Comparison of ENCODE assay signal across 10 cellular contexts in the genomic region with DNA sequence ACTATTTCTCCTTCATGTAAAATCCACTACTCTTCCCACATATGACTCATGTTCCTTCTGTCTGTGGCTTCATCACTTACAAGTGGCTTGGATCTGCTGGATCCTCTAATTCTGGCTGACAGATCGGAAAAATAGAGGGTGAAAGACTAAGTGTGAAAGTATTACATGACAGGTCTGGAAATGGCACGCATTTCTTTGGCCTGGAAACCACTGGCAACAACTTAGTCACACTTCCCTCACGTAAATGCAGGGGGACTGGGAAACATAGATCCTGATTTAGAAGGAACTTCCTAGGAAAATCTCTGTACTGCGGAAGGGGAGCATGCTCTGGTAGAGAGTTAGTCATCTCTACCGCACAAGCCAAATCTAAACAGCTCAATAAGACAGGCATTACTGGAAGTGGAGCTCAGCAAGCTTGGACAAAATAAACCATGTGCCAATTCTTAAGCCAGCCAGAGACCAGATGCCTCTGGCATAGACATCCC.
DNase-seq lines count a peak whose midpoint lies in the region; ATAC-seq and TF ChIP-seq lines count a peak whose summit lies in the region.
"Had no signal": no experiment of that assay in that cellular context is flagged by ENCODE, and none has a peak within 500 bp of the region (broad histone marks: within the 10 kb centered on the region; RNA-seq: fewer than 3 reads in every experiment).

No MANE protein-coding gene starts in this region.

- peaks cover 6% of the 10 kb centered on the region for H3K4me1 Mint-ChIP-seq in GM23338
- no peaks in the 10 kb centered on the region for H3K4me1 Mint-ChIP-seq in WTC11

- H3K4me3 Mint-ChIP-seq in GM23338, result no peak overlapping the region
- H3K4me3 Mint-ChIP-seq in WTC11, result no peak overlapping the region

- POLR2A ChIA-PET in WTC11 (lab: Charles Lee), result no interaction called here

- H3K4me2 ChIP-seq in GM23338, result no peak overlapping the region

- peak overlapping the region; percentile 59 for H2AFZ ChIP-seq in GM23338

- DNase-seq in GM23338 (ENCODE audit: low spot score) (no peak), glomerular endothelial cell (ENCODE audit: extremely low read depth, low read depth, low spot score) (peak; percentile 56), skeletal muscle cell (ENCODE audit: low read depth) (peak; percentile 99), WTC11 (ENCODE audit: low spot score) (no peak), NCI-H774 (lab: John Stamatoyannopoulos, UW) (no peak), NCI-H748 treated with DMSO at 0.1 percent for 48 hours (lab: John Stamatoyannopoulos, UW) (no peak)
- DNase-seq: stimulated activated CD4-positive, alpha-beta T cell treated with anti-CD3 and anti-CD28 coated beads, Interleukin-4, amount 100 ng/mL, for 4 hours had no signal

- 0 out of 2 replicates have a peak, but pooled peaks cover 3% of the 10 kb centered on the region for H3K4me1 ChIP-seq in GM23338 (ENCODE audit: insufficient read depth)

- H3K9me3 Mint-ChIP-seq in GM23338 (no peaks in the 10 kb centered on the region), WTC11 (no peaks in the 10 kb centered on the region)

- H3K4me3 ChIP-seq in GM23338, result no peak overlapping the region
- H3K4me3 ChIP-seq in WI38 (ENCODE audit: low read depth, low read length), result peak overlapping the region; percentile 19; the same call in 1 of the 2 replicates
- no peak overlapping the region for H3K4me3 ChIP-seq in skeletal muscle cell (ENCODE audit: low read depth, low read length)

- no peaks in the 10 kb centered on the region for H3K27me3 Mint-ChIP-seq in GM23338 (ENCODE audit: insufficient read depth, low read depth, poor library complexity)
- H3K27me3 Mint-ChIP-seq in WTC11 (ENCODE audit: low read depth), result no peaks in the 10 kb centered on the region

- H3K27ac ChIP-seq in GM23338 (ENCODE audit: low read depth), result no peak overlapping the region
- H3K27ac ChIP-seq: HL-60 had no signal

- no peaks in the 10 kb centered on the region for H3K36me3 Mint-ChIP-seq in GM23338 (ENCODE audit: low read depth)
- no peaks in the 10 kb centered on the region for H3K36me3 Mint-ChIP-seq in WTC11

- H3K79me2 ChIP-seq in GM23338 (replicated peaks; ENCODE audit: insufficient read depth), result no peaks in the 10 kb centered on the region

- H3K36me3 ChIP-seq in GM23338 (ENCODE audit: insufficient read depth), result no peaks in the 10 kb centered on the region

- H4K20me1 ChIP-seq in GM23338 (replicated peaks; ENCODE audit: insufficient read depth), result no peaks in the 10 kb centered on the region

- no peak overlapping the region for H3K27ac Mint-ChIP-seq in GM23338
- H3K27ac Mint-ChIP-seq in WTC11, result no peak overlapping the region

- no peak for TF ChIP-seq CTCF in GM23338 (conservative IDR thresholded peaks at IDR 0.05; ENCODE audit: low read depth in 2 of 2)
- no peak for TF ChIP-seq CTCF in WI38 (IDR thresholded peaks at IDR 0.05; ENCODE audit: low read depth, low read length)
- no peak for TF ChIP-seq CTCF in WTC11 (IDR thresholded peaks at IDR 0.05)

- no peak for ATAC-seq in GM23338
- no peak for ATAC-seq in HG03354 (IDR thresholded peaks at IDR 0.05; ENCODE audit: poor library complexity, severe bottlenecking, unreplicated experiment)
- ATAC-seq in WTC11, result no peak

- H3K9me2 ChIP-seq in GM23338 (ENCODE audit: insufficient read depth), result no peaks in the 10 kb centered on the region

- H3K27me3 ChIP-seq in GM23338 (ENCODE audit: insufficient read depth), result no peaks in the 10 kb centered on the region

- CTCF ChIA-PET in WTC11 (lab: Charles Lee), result no interaction called here

- no peaks in the 10 kb centered on the region for H3F3A ChIP-seq in GM23338 (replicated peaks; ENCODE audit: low read depth)

TF ChIP-seq in GM23338, 12 proteins besides CTCF, POLR2A, EP300 and RAD21 (continues in another document):
- TF ChIP-seq, protein P1, sequence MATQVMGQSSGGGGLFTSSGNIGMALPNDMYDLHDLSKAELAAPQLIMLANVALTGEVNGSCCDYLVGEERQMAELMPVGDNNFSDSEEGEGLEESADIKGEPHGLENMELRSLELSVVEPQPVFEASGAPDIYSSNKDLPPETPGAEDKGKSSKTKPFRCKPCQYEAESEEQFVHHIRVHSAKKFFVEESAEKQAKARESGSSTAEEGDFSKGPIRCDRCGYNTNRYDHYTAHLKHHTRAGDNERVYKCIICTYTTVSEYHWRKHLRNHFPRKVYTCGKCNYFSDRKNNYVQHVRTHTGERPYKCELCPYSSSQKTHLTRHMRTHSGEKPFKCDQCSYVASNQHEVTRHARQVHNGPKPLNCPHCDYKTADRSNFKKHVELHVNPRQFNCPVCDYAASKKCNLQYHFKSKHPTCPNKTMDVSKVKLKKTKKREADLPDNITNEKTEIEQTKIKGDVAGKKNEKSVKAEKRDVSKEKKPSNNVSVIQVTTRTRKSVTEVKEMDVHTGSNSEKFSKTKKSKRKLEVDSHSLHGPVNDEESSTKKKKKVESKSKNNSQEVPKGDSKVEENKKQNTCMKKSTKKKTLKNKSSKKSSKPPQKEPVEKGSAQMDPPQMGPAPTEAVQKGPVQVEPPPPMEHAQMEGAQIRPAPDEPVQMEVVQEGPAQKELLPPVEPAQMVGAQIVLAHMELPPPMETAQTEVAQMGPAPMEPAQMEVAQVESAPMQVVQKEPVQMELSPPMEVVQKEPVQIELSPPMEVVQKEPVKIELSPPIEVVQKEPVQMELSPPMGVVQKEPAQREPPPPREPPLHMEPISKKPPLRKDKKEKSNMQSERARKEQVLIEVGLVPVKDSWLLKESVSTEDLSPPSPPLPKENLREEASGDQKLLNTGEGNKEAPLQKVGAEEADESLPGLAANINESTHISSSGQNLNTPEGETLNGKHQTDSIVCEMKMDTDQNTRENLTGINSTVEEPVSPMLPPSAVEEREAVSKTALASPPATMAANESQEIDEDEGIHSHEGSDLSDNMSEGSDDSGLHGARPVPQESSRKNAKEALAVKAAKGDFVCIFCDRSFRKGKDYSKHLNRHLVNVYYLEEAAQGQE (IDR thresholded peaks at IDR 0.05; ENCODE audit: unreplicated experiment), result no peak
- TF ChIP-seq STAT1 (IDR thresholded peaks at IDR 0.05; ENCODE audit: unreplicated experiment) (no peak), EZH2 (IDR thresholded peaks at IDR 0.05; ENCODE audit: low read depth, unreplicated experiment) (no peak), ZNF331 (CRISPR knock-in tag; IDR thresholded peaks at IDR 0.05; ENCODE audit: low read depth) (no peak), POLR2AphosphoS5 (IDR thresholded peaks at IDR 0.05; ENCODE audit: low read depth) (no peak), JUNB (IDR thresholded peaks at IDR 0.05; ENCODE audit: unreplicated experiment) (no peak)
- TF ChIP-seq, protein P2, sequence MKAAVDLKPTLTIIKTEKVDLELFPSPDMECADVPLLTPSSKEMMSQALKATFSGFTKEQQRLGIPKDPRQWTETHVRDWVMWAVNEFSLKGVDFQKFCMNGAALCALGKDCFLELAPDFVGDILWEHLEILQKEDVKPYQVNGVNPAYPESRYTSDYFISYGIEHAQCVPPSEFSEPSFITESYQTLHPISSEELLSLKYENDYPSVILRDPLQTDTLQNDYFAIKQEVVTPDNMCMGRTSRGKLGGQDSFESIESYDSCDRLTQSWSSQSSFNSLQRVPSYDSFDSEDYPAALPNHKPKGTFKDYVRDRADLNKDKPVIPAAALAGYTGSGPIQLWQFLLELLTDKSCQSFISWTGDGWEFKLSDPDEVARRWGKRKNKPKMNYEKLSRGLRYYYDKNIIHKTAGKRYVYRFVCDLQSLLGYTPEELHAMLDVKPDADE (IDR thresholded peaks at IDR 0.05), result no peak

TF ChIP-seq in WTC11, 78 proteins besides CTCF, POLR2A, EP300 and RAD21 (continues in another document):
- TF ChIP-seq, protein P3, sequence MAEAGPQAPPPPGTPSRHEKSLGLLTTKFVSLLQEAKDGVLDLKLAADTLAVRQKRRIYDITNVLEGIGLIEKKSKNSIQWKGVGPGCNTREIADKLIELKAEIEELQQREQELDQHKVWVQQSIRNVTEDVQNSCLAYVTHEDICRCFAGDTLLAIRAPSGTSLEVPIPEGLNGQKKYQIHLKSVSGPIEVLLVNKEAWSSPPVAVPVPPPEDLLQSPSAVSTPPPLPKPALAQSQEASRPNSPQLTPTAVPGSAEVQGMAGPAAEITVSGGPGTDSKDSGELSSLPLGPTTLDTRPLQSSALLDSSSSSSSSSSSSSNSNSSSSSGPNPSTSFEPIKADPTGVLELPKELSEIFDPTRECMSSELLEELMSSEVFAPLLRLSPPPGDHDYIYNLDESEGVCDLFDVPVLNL (CRISPR knock-in tag; IDR thresholded peaks at IDR 0.05; ENCODE audit: borderline replicate concordance, low read depth), result no peak
- TF ChIP-seq, protein P4, sequence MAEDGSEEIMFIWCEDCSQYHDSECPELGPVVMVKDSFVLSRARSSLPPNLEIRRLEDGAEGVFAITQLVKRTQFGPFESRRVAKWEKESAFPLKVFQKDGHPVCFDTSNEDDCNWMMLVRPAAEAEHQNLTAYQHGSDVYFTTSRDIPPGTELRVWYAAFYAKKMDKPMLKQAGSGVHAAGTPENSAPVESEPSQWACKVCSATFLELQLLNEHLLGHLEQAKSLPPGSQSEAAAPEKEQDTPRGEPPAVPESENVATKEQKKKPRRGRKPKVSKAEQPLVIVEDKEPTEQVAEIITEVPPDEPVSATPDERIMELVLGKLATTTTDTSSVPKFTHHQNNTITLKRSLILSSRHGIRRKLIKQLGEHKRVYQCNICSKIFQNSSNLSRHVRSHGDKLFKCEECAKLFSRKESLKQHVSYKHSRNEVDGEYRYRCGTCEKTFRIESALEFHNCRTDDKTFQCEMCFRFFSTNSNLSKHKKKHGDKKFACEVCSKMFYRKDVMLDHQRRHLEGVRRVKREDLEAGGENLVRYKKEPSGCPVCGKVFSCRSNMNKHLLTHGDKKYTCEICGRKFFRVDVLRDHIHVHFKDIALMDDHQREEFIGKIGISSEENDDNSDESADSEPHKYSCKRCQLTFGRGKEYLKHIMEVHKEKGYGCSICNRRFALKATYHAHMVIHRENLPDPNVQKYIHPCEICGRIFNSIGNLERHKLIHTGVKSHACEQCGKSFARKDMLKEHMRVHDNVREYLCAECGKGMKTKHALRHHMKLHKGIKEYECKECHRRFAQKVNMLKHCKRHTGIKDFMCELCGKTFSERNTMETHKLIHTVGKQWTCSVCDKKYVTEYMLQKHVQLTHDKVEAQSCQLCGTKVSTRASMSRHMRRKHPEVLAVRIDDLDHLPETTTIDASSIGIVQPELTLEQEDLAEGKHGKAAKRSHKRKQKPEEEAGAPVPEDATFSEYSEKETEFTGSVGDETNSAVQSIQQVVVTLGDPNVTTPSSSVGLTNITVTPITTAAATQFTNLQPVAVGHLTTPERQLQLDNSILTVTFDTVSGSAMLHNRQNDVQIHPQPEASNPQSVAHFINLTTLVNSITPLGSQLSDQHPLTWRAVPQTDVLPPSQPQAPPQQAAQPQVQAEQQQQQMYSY (CRISPR knock-in tag; IDR thresholded peaks at IDR 0.05), result no peak
- TF ChIP-seq MYBL2 (CRISPR knock-in tag; IDR thresholded peaks at IDR 0.05) (no peak), FOXK1 (CRISPR knock-in tag; IDR thresholded peaks at IDR 0.05) (no peak), PRRX2 (CRISPR knock-in tag; IDR thresholded peaks at IDR 0.05) (no peak), SMAD3 (CRISPR knock-in tag; IDR thresholded peaks at IDR 0.05; ENCODE audit: borderline replicate concordance) (no peak)

Comparison
In these comparisons a context has a peak if more than half of its experiments do, and no peak if none do; other contexts are left out.
1. DNase-seq: peak in glomerular endothelial cell (single experiment) and skeletal muscle cell (single experiment); none in GM23338 (single experiment), WTC11 (single experiment), NCI-H774 (single experiment) and NCI-H748 treated with DMSO at 0.1 percent for 48 hours (single experiment).